In the genomic region with DNA sequence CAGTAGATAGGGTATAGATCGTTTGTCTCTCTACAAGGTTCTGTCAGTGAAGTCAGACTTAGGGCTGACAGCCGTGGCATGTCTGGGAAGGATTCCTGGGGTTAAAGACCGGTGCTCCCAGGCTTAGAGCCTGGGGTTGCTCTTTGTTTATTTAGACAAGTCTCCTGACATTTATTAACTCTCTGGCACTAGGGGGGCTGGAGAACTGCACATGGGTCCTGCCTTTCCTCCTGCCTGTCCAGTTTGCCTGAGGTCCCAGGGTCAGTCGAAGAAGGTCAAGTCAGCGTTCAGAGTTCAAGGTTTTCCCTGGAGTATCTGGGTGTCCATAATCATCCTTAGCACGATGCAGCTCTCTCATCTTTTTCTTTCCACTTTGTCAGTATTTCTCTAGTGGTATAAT, we compare ENCODE assay signal across 17 cellular contexts. TPM values are rescaled to one million over a fixed set of nuclear protein-coding genes. Genes with fewer than 3 reads are reported as not detected.
DNase-seq lines count a peak whose midpoint lies in the region; ATAC-seq and TF ChIP-seq lines count a peak whose summit lies in the region.
"Had no signal": no experiment of that assay in that cellular context is flagged by ENCODE, and none has a peak within 500 bp of the region (broad histone marks: within the 10 kb centered on the region; RNA-seq: fewer than 3 reads in every experiment).

No MANE protein-coding gene starts in this region.

- H3K27ac ChIP-seq in right cardiac atrium (ENCODE audit: low read length) (no peak overlapping the region), HEK293 (ENCODE audit: extremely low read depth, low read depth, low read length) (no peak overlapping the region)
- H3K27ac ChIP-seq: BLaER1 had no signal

- intact Hi-C loops in Right ventricle myocardium inferior (cut with DNase I) (loop anchor here (5.0 kb wide), 1 partner anchor 108 kb away; no protein-coding TSS in a partner anchor), right cardiac atrium (cut with DNase I) (no loop called here)

- CTCF ChIA-PET in HEK293 (lab: Yijun Ruan, JAX), result interaction anchor here (0.6 to 4.2 kb wide), 13 partner anchors 10 to 898 kb away, joined by 3 to 52 read pairs (median 6); no protein-coding TSS in a partner anchor

- WGBS in right cardiac atrium, result 28% methylated on average over 6 of the region's 6 CpGs

- peaks cover 4% of the 10 kb centered on the region for H3K36me3 Mint-ChIP-seq in nephron progenitor cell (ENCODE audit: low read depth)
- H3K36me3 Mint-ChIP-seq: CD8-positive, alpha-beta memory T cell had no signal

- no peak for DNase-seq in Right ventricle myocardium inferior (ENCODE audit: missing footprints)
- DNase-seq in right cardiac atrium, result no peak
- peak; percentile 5 for DNase-seq in kidney tubule cell (ENCODE audit: low spot score)
- peak; percentile 13 for DNase-seq in nephron progenitor cell
- DNase-seq in stimulated activated CD4-positive, alpha-beta T cell treated with anti-CD3 and anti-CD28 coated beads, Interleukin-2, amount 100 ng/mL, for 48 hours, result no peak
- no peak for DNase-seq in stimulated activated naive CD4-positive, alpha-beta T cell (lab: John Stamatoyannopoulos, UW)
- DNase-seq: 8988T; AML-193; Caco-2; CD8-positive, alpha-beta memory T cell; DND-41; GF-D8; H9 had no signal

- H3K4me3 Mint-ChIP-seq in nephron progenitor cell, result no peak overlapping the region
- H3K4me3 Mint-ChIP-seq: CD8-positive, alpha-beta memory T cell; GM23338; H9 had no signal

- peak overlapping the region; percentile 36 for H3K27ac Mint-ChIP-seq in nephron progenitor cell
- H3K27ac Mint-ChIP-seq: CD8-positive, alpha-beta memory T cell; GM23338; H9 had no signal

- TF ChIP-seq CTCF in HEK293 (tag by site-specific recombination; IDR thresholded peaks at IDR 0.05) (no peak), nephron progenitor cell (IDR thresholded peaks at IDR 0.05) (no peak)

- peaks cover 72% of the 10 kb centered on the region for H3K4me1 Mint-ChIP-seq in nephron progenitor cell

- H3K27me3 Mint-ChIP-seq in nephron progenitor cell (ENCODE audit: low read depth, poor library complexity), result no peaks in the 10 kb centered on the region

- H3K9me3 ChIP-seq in right cardiac atrium (ENCODE audit: control insufficient read depth, low read length), result peaks cover 2% of the 10 kb centered on the region
- no peaks in the 10 kb centered on the region for H3K9me3 ChIP-seq in HEK293 (ENCODE audit: control insufficient read depth, insufficient read depth, low read depth, low read length)
- H3K9me3 ChIP-seq: Caco-2 had no signal

- H3K4me3 ChIP-seq in right cardiac atrium (ENCODE audit: low read length) (no peak overlapping the region), HEK293 (ENCODE audit: low read depth, low read length) (no peak overlapping the region)
- H3K4me3 ChIP-seq: BLaER1, GM23338 had no signal

- POLR2A ChIA-PET in HEK293 (lab: Yijun Ruan, JAX), result interaction anchor here (0.6 kb wide), 1 partner anchor 444 kb away, joined by 11 read pairs; no protein-coding TSS in a partner anchor

- H3K27me3 ChIP-seq in right cardiac atrium (ENCODE audit: control insufficient read depth, insufficient read depth), result no peaks in the 10 kb centered on the region

- ATAC-seq in Right ventricle myocardium inferior, result peak; percentile 49
- no peak for ATAC-seq in right cardiac atrium
- ATAC-seq: GM23338 had no signal

- H3K36me3 ChIP-seq in HEK293 (ENCODE audit: control insufficient read depth in 2 of 2, insufficient read depth in 1 of 2, low read length in 2 of 2), result no peaks in the 10 kb centered on the region
- H3K36me3 ChIP-seq: BLaER1 had no signal

- no peaks in the 10 kb centered on the region for H3K4me1 ChIP-seq in right cardiac atrium (ENCODE audit: control insufficient read depth, insufficient read depth, low read length)
- peaks cover 12% of the 10 kb centered on the region; the same call in 1 of the 2 replicates for H3K4me1 ChIP-seq in HEK293 (ENCODE audit: control insufficient read depth, insufficient read depth, low read length)
- H3K4me1 ChIP-seq: BLaER1, Caco-2 had no signal

- H3K9me3 Mint-ChIP-seq in nephron progenitor cell, result peaks cover 4% of the 10 kb centered on the region
- H3K9me3 Mint-ChIP-seq: GM23338, H9 had no signal

TF ChIP-seq in HEK293, 187 proteins besides CTCF, POLR2A, EP300 and RAD21:
- TF ChIP-seq ZNF560 (tag by site-specific recombination; IDR thresholded peaks at IDR 0.05; ENCODE audit: borderline replicate concordance), result no peak
- TF ChIP-seq ZIC2 (tag by site-specific recombination; IDR thresholded peaks at IDR 0.05), result peak; percentile 50

RNA-seq across cellular contexts. Expression of a gene that starts 5.6 kb away (rescaled TPM):
- total RNA-seq in Right ventricle myocardium inferior, result 8.8 TPM
- 1 to 10 TPM; 2.4 to 4.5 (median 3.0) TPM for total RNA-seq in right cardiac atrium
- polyA plus RNA-seq in right cardiac atrium, result 3.9 TPM
- total RNA-seq: Caco-2; CD8-positive, alpha-beta memory T cell; HT1080 had no signal
- polyA plus RNA-seq: CD8-positive, alpha-beta memory T cell had no signal

Comparison
In these comparisons a context has a peak if more than half of its experiments do, and no peak if none do; other contexts are left out.
1. DNase-seq: peak in kidney tubule cell (single experiment) and nephron progenitor cell (single experiment); none in Right ventricle myocardium inferior (single experiment), right cardiac atrium (0 of 3), stimulated activated CD4-positive, alpha-beta T cell treated with anti-CD3 and anti-CD28 coated beads, Interleukin-2, amount 100 ng/mL, for 48 hours (0 of 2) and stimulated activated naive CD4-positive, alpha-beta T cell (0 of 6).